In the genomic region with DNA sequence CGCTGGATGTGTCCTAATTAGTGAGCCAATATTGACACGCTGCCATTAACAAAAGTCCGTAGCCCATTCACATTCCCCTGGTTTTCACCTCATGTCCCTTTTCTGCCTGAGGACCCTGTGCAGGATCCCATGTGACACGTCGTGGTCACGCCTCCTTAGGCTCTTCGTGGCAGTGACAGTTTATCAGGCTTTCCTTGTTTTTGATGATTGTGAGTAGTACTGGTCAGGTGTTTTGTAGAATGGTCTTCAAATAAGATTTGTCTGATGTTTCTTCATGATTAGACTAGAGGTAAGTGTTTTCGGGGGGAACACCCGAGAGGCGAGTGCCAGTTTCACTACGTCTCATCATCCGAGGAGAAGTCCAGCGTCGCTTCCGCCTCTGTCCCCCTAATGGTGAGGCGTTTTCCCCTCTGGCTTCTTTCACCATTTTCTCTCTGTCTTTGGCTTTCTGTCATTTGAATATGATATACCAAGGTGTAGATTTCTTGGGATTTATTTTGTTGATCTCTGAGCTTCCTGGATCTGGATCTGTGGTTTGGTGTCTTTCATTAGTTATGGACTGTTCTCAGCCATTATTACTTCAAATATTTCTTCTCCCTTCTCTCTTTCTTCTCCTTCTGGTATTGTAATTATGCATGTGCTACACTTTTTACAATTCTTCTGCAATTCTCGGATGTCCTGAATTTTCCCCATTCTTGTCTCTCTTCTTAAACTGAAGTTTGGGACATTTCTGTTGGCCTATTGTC, we compare ENCODE assay signal across 25 cellular contexts. TPM values are rescaled to one million over a fixed set of nuclear protein-coding genes. Genes with fewer than 3 reads are reported as not detected.
"Had no signal": no experiment of that assay in that cellular context is flagged by ENCODE, and none has a peak within 500 bp of the region (broad histone marks: within the 10 kb centered on the region; RNA-seq: fewer than 3 reads in every experiment).

No MANE protein-coding gene starts in this region.

- H3K4me3 ChIP-seq: ascending aorta, cardiac muscle cell, coronary artery, gastroesophageal sphincter, hepatocyte, lower lobe of right lung, right lobe of liver, testis, transverse colon had no signal

- H3K27ac ChIP-seq: ascending aorta, cardiac muscle cell, coronary artery, gastroesophageal sphincter, hepatocyte, lower lobe of right lung, right lobe of liver, testis, transverse colon had no signal

- H3K36me3 ChIP-seq: ascending aorta, cardiac muscle cell, gastroesophageal sphincter, lower lobe of right lung, right lobe of liver, transverse colon had no signal

- DNase-seq: activated CD4-positive, alpha-beta T cell treated with anti-CD3 and anti-CD28 coated beads for 36 hours; activated CD4-positive, CD25-positive, alpha-beta regulatory T cell; activated gamma-delta T cell; activated naive CD4-positive, alpha-beta T cell treated with anti-CD3 and anti-CD28 coated beads, Interleukin-2, amount 10 ng/mL, durations not matched to agents 7 days and 5 days; activated naive CD8-positive, alpha-beta T cell treated with anti-CD3 and anti-CD28 coated beads, Interleukin-2, amount 10 ng/mL, durations not matched to agents 7 days and 5 days; activated T-cell treated with anti-CD3 and anti-CD28 coated beads, Interleukin-2, amount 50 U/mL, for 1 hour; effector memory CD8-positive, alpha-beta T cell; immature natural killer cell; lower lobe of right lung; mesendoderm; right lobe of liver; stimulated activated CD4-positive, alpha-beta T cell treated with anti-CD3 and anti-CD28 coated beads, Interleukin-2, amount 100 ng/mL, for 48 hours; stimulated activated naive CD8-positive, alpha-beta T cell treated with anti-CD3 and anti-CD28 coated beads, Interleukin-15, Interleukin-2, amounts not matched to agents 100 U/mL and 50 U/mL, for 24 hours; transverse colon had no signal

- H3K27me3 ChIP-seq: ascending aorta, right lobe of liver, testis had no signal

- ATAC-seq: activated CD4-positive, alpha-beta T cell treated with anti-CD3 and anti-CD28 coated beads for 36 hours; effector memory CD8-positive, alpha-beta T cell; gastroesophageal sphincter; left lobe of liver; lower lobe of right lung; natural killer cell treated with Interleukin-12 subunit alpha and Interleukin-12 subunit beta and Interleukin-15 and Interleukin-18, amount 100 ng/mL, for 72 hours; right lobe of liver; stimulated activated naive CD8-positive, alpha-beta T cell treated with anti-CD3 and anti-CD28 coated beads, Interleukin-15, Interleukin-2, amounts not matched to agents 100 U/mL and 50 U/mL, for 24 hours had no signal

- H3K9me3 ChIP-seq: ascending aorta, gastroesophageal sphincter, lower lobe of right lung, right lobe of liver, testis, transverse colon had no signal

- H3K79me2 ChIP-seq: hepatocyte had no signal

- H3K4me1 ChIP-seq: ascending aorta, right lobe of liver had no signal

- H3K4me2 ChIP-seq: hepatocyte had no signal

- H2AFZ ChIP-seq: hepatocyte had no signal

RNA-seq across cellular contexts. Expression of a gene that starts 57.3 kb away (rescaled TPM):
- total RNA-seq: ascending aorta had no signal

RNA-seq across cellular contexts. Expression of a gene that starts 58.6 kb away (rescaled TPM):
- total RNA-seq: endothelial cell of umbilical vein, mononuclear cell had no signal
- polyA plus RNA-seq: fibroblast of lung, immature natural killer cell had no signal
